1 cellular context compared by ENCODE assay signal in genomic region chr19:15680923-15681322, GRCh38.
TF ChIP-seq lines count a peak whose summit lies in the region.

No MANE protein-coding gene starts in this region.

TF ChIP-seq in HepG2, 621 proteins besides CTCF, POLR2A, EP300 and RAD21 (continued from another document):
- TF ChIP-seq ZNF646 (CRISPR knock-in tag; IDR thresholded peaks at IDR 0.05) (no peak), JUNB (CRISPR knock-in tag; IDR thresholded peaks at IDR 0.05; ENCODE audit: borderline replicate concordance) (no peak), GATA4 (IDR thresholded peaks at IDR 0.05; ENCODE audit: borderline replicate concordance, low read depth) (no peak), GZF1 (CRISPR knock-in tag; IDR thresholded peaks at IDR 0.05) (no peak), ZMYM2 (CRISPR knock-in tag; IDR thresholded peaks at IDR 0.05) (peak; percentile 66), RARA (CRISPR knock-in tag; IDR thresholded peaks at IDR 0.05) (peak; percentile 56), KIAA2018 (CRISPR knock-in tag; IDR thresholded peaks at IDR 0.05; ENCODE audit: borderline replicate concordance) (no peak), ZNF225 (CRISPR knock-in tag; IDR thresholded peaks at IDR 0.05) (no peak), ZNF747 (CRISPR knock-in tag; IDR thresholded peaks at IDR 0.05; ENCODE audit: borderline replicate concordance) (no peak), THAP9 (CRISPR knock-in tag; IDR thresholded peaks at IDR 0.05; ENCODE audit: borderline replicate concordance) (no peak), DRAP1 (CRISPR knock-in tag; IDR thresholded peaks at IDR 0.05) (no peak), ISL2 (CRISPR knock-in tag; IDR thresholded peaks at IDR 0.05) (peak; percentile 54; the same call in 1 of the 2 replicates), TRIM24 (CRISPR knock-in tag; IDR thresholded peaks at IDR 0.05) (no peak; the same call in 1 of the 2 replicates), NFE2L2 (IDR thresholded peaks at IDR 0.05; ENCODE audit: low read length) (no peak), MZF1 (CRISPR knock-in tag; IDR thresholded peaks at IDR 0.05; ENCODE audit: borderline replicate concordance) (no peak), ZNF224 (CRISPR knock-in tag; IDR thresholded peaks at IDR 0.05) (no peak), ARNTL (CRISPR knock-in tag; IDR thresholded peaks at IDR 0.05) (peak; percentile 47; the same call in 1 of the 2 replicates), MEF2D (CRISPR knock-in tag; IDR thresholded peaks at IDR 0.05) (0 out of 2 replicates have a peak, but pooled peaks have one; percentile 61), ZNF562 (CRISPR knock-in tag; IDR thresholded peaks at IDR 0.05; ENCODE audit: borderline replicate concordance) (no peak), DPF2 (CRISPR knock-in tag; IDR thresholded peaks at IDR 0.05; ENCODE audit: borderline replicate concordance, low read depth) (0 out of 2 replicates have a peak, but pooled peaks have one; percentile 38), SIN3A (IDR thresholded peaks at IDR 0.05; ENCODE audit: borderline replicate concordance, low read depth, low read length) (no peak), RORA (CRISPR knock-in tag; IDR thresholded peaks at IDR 0.05) (no peak), SMAD3 (CRISPR knock-in tag; IDR thresholded peaks at IDR 0.05) (no peak), MIXL1 (CRISPR knock-in tag; IDR thresholded peaks at IDR 0.05) (no peak), HNRNPL (IDR thresholded peaks at IDR 0.05; ENCODE audit: low read depth, low read length) (no peak), PHF21A (CRISPR knock-in tag; IDR thresholded peaks at IDR 0.05) (peak; percentile 64), E2F2 (CRISPR knock-in tag; IDR thresholded peaks at IDR 0.05; ENCODE audit: borderline replicate concordance) (no peak), SCMH1 (CRISPR knock-in tag; IDR thresholded peaks at IDR 0.05; ENCODE audit: borderline replicate concordance) (no peak), KDM3A (CRISPR knock-in tag; IDR thresholded peaks at IDR 0.05; ENCODE audit: low read depth) (0 out of 2 replicates have a peak, but pooled peaks have one; percentile 31), TSC22D2 (CRISPR knock-in tag; IDR thresholded peaks at IDR 0.05; ENCODE audit: borderline replicate concordance) (no peak), STAT5B (CRISPR knock-in tag; IDR thresholded peaks at IDR 0.05) (no peak), SALL1 (CRISPR knock-in tag; IDR thresholded peaks at IDR 0.05) (peak; percentile 55), ZNF780A (CRISPR knock-in tag; IDR thresholded peaks at IDR 0.05) (no peak), ZFP1 (CRISPR knock-in tag; IDR thresholded peaks at IDR 0.05) (no peak), ZNF460 (CRISPR knock-in tag; IDR thresholded peaks at IDR 0.05; ENCODE audit: borderline replicate concordance) (no peak), SRF (IDR thresholded peaks at IDR 0.05; ENCODE audit: low read depth, low read length) (no peak), ZNF674 (CRISPR knock-in tag; IDR thresholded peaks at IDR 0.05; ENCODE audit: low read depth) (no peak)
